In the genomic region with DNA sequence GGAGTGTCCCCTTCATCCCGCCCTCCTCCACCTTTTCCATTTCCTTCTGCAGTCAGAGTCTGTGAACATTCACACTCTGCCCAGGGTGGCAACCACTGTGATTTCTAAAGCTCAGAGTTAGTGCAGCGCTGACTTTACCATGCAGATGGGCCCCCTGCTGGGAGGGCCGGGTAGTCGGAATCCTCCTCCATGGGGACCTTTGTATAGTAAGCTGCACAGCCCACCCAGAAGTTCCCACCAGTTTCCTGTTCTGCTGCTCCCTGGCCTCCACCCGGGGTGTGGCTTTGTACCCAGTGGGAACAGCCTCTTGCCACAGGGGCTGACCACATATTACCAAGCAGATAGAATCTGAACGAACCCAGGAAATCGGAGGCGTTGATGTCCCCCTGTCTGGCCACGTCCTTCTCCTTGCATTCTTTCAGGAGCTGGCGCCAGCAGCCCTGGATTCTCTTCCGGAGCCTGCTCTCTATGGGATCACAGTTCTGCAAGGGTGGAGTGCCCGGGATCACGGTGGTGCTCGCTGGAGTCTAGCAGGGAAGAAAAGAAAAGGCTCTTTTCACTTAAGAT, we compare ENCODE assay signal across 14 cellular contexts.
DNase-seq lines count a peak whose midpoint lies in the region; ATAC-seq, FAIRE-seq and TF ChIP-seq lines count a peak whose summit lies in the region.
"Had no signal": no experiment of that assay in that cellular context is flagged by ENCODE, and none has a peak within 500 bp of the region (broad histone marks: within the 10 kb centered on the region; RNA-seq: fewer than 3 reads in every experiment).

No MANE protein-coding gene starts in this region.

- H3K4me3 ChIP-seq in SJCRH30 (no peak overlapping the region), right atrium auricular region (no peak overlapping the region)

- H3K9me3 ChIP-seq in SJCRH30 (replicated peaks) = no peaks in the 10 kb centered on the region
- no peaks in the 10 kb centered on the region for H3K9me3 ChIP-seq in T-helper 17 cell (ENCODE audit: control insufficient read depth, low read length, poor library complexity, severe bottlenecking)
- H3K9me3 ChIP-seq in right atrium auricular region = peaks cover 0 to 6% of the 10 kb centered on the region in 2 donors

- no peaks in the 10 kb centered on the region for H3K9me3 Mint-ChIP-seq in neural crest cell
- H3K9me3 Mint-ChIP-seq: CD8-positive, alpha-beta T cell had no signal

- H3K36me3 ChIP-seq in SJCRH30 (no peaks in the 10 kb centered on the region), right atrium auricular region (no peaks in the 10 kb centered on the region)

- H3K4me3 Mint-ChIP-seq in neural crest cell = no peak overlapping the region
- H3K4me3 Mint-ChIP-seq in T-helper 17 cell = no peak overlapping the region
- H3K4me3 Mint-ChIP-seq: CD8-positive, alpha-beta T cell had no signal

- peak; percentile 32 for TF ChIP-seq CTCF in neural crest cell (conservative IDR thresholded peaks at IDR 0.05)
- no peak for TF ChIP-seq CTCF in right atrium auricular region (IDR thresholded peaks at IDR 0.05)

- DNase-seq in ELF-1 (ENCODE audit: low read depth, low spot score) (peak; percentile 29), HTR-8/SVneo (ENCODE audit: insufficient read length, low spot score) (peak; percentile 23), SJCRH30 (peak; percentile 7 to 8), neural crest cell (ENCODE audit: low read depth, low spot score) (no peak), T-helper 17 cell (no peak), right atrium auricular region (ENCODE audit: low spot score) (no peak)
- DNase-seq in stimulated activated naive CD4-positive, alpha-beta T cell treated with Interleukin-2 at 50 U/mL for 16 hours (lab: John Stamatoyannopoulos, UW) = no peak
- DNase-seq: activated naive CD4-positive, alpha-beta T cell; CD8-positive, alpha-beta T cell; H7; NCI-H187; right cardiac atrium; substantia nigra; T-helper 1 cell had no signal

- H3K27me3 ChIP-seq in SJCRH30 = peaks cover 5% of the 10 kb centered on the region
- H3K27me3 ChIP-seq in right atrium auricular region = no peaks in the 10 kb centered on the region

- no peak overlapping the region for H3K27ac ChIP-seq in SJCRH30
- H3K27ac ChIP-seq in right atrium auricular region = no peak overlapping the region

- FAIRE-seq in HTR-8/SVneo (lab: Jason Lieb, UNC) = no peak

- H3K4me1 Mint-ChIP-seq in neural crest cell (no peaks in the 10 kb centered on the region), T-helper 17 cell (no peaks in the 10 kb centered on the region)

- ATAC-seq in T-helper 17 cell = no peak
- ATAC-seq: CD8-positive, alpha-beta T cell; right cardiac atrium had no signal

- H3K27me3 Mint-ChIP-seq in neural crest cell (ENCODE audit: low read depth) = peaks cover 3% of the 10 kb centered on the region
- H3K27me3 Mint-ChIP-seq in T-helper 17 cell = peaks cover 41% of the 10 kb centered on the region

- H3K4me1 ChIP-seq in SJCRH30 (no peaks in the 10 kb centered on the region), right atrium auricular region (no peaks in the 10 kb centered on the region)

- H3K36me3 Mint-ChIP-seq in neural crest cell (ENCODE audit: low read depth) (peaks cover 6% of the 10 kb centered on the region), T-helper 17 cell (ENCODE audit: low read depth) (peaks cover 3% of the 10 kb centered on the region)
- H3K36me3 Mint-ChIP-seq: CD8-positive, alpha-beta T cell had no signal

- H3K27ac Mint-ChIP-seq in neural crest cell (ENCODE audit: unreplicated experiment) = no peak overlapping the region
- H3K27ac Mint-ChIP-seq in T-helper 17 cell = no peak overlapping the region
- H3K27ac Mint-ChIP-seq: CD8-positive, alpha-beta T cell had no signal

Comparison
In these comparisons a context has a peak if more than half of its experiments do, and no peak if none do; other contexts are left out.
1. DNase-seq: peak in ELF-1 (single experiment), HTR-8/SVneo (single experiment) and SJCRH30 (2 of 2); none in neural crest cell (single experiment), T-helper 17 cell (0 of 3), stimulated activated naive CD4-positive, alpha-beta T cell treated with Interleukin-2 at 50 U/mL for 16 hours (single experiment) and right atrium auricular region (single experiment).